14 cellular contexts compared by ENCODE assay signal in genomic region chr22:35561796-35562526, GRCh38. TPM values are rescaled to one million over a fixed set of nuclear protein-coding genes. Genes with fewer than 3 reads are reported as not detected.
DNase-seq lines count a peak whose midpoint lies in the region; ATAC-seq and TF ChIP-seq lines count a peak whose summit lies in the region.
"Had no signal": no experiment of that assay in that cellular context is flagged by ENCODE, and none has a peak within 500 bp of the region (broad histone marks: within the 10 kb centered on the region; RNA-seq: fewer than 3 reads in every experiment).

No MANE protein-coding gene starts in this region.

- no peaks in the 10 kb centered on the region for H3K27me3 ChIP-seq in Panc1 (ENCODE audit: control insufficient read depth, insufficient read depth, low read length)
- H3K27me3 ChIP-seq in body of pancreas, result no peaks in the 10 kb centered on the region

- H3K4me1 ChIP-seq in Panc1 (ENCODE audit: control insufficient read depth, insufficient read depth, low read length) (peaks cover 23% of the 10 kb centered on the region), body of pancreas (no peaks in the 10 kb centered on the region)

- intact Hi-C loops in Panc1 (cut with micrococcal nuclease; ENCODE audit: unreplicated experiment) (no loop called here), lower leg skin (cut with DNase I; ENCODE audit: low total_unique reads) (no loop called here), body of pancreas (cut with DNase I) (no loop called here)

- peaks cover 23% of the 10 kb centered on the region for H3K27me3 Mint-ChIP-seq in activated naive CD8-positive, alpha-beta T cell treated with anti-CD3 and anti-CD28 coated beads, Interleukin-2, amount 50 U/mL, for 24 hours
- peaks cover 19% of the 10 kb centered on the region for H3K27me3 Mint-ChIP-seq in activated naive CD8-positive, alpha-beta T cell treated with anti-CD3 and anti-CD28 coated beads for 36 hours
- peaks cover 23 to 37% of the 10 kb centered on the region in 2 donors for H3K27me3 Mint-ChIP-seq in T-cell

- H3K4me3 ChIP-seq in Panc1 (ENCODE audit: low read depth in 2 of 2, low read length in 2 of 2), result no peak overlapping the region
- no peak overlapping the region for H3K4me3 ChIP-seq in fibroblast of pulmonary artery (replicated peaks; ENCODE audit: low read depth, low read length)
- no peak overlapping the region for H3K4me3 ChIP-seq in lower leg skin (ENCODE audit: low read depth, poor library complexity, severe bottlenecking)
- H3K4me3 ChIP-seq in body of pancreas, result no peak overlapping the region

- DNase-seq in activated naive CD8-positive, alpha-beta T cell treated with anti-CD3 and anti-CD28 coated beads, Interleukin-2, amount 50 U/mL, for 24 hours, result peak; percentile 22
- no peak for DNase-seq in activated naive CD8-positive, alpha-beta T cell treated with anti-CD3 and anti-CD28 coated beads for 36 hours
- DNase-seq in Panc1 (ENCODE audit: low read depth, low spot score) (no peak), fibroblast of pulmonary artery (ENCODE audit: low read depth) (peak; percentile 57), lower leg skin (ENCODE audit: low spot score in 2 of 2) (no peak), T-cell (no peak), body of pancreas (no peak)
- DNase-seq: activated T-cell treated with anti-CD3 and anti-CD28 coated beads, Interleukin-2, amount 50 U/mL, for 48 hours; NCI-H2081 treated with DMSO at 0.1 percent for 48 hours; stimulated activated CD4-positive, alpha-beta T cell treated with anti-CD3 and anti-CD28 coated beads, Interleukin-4, amount 100 ng/mL, for 24 hours; T-helper 1 cell had no signal

- TF ChIP-seq POLR2A in lower leg skin (IDR thresholded peaks at IDR 0.05) (no peak), body of pancreas (IDR thresholded peaks at IDR 0.05) (no peak)

- H3K27ac ChIP-seq in Panc1 (ENCODE audit: low read length) (peak overlapping the region; percentile 14; the same call in 1 of the 2 replicates), body of pancreas (no peak overlapping the region)

- peak; percentile 75 for ATAC-seq in activated naive CD8-positive, alpha-beta T cell treated with anti-CD3 and anti-CD28 coated beads, Interleukin-2, amount 50 U/mL, for 24 hours
- ATAC-seq in Panc1 (peak; percentile 91), T-cell (replicated peaks in 1 of 4) (no peak), body of pancreas (no peak), GM18519 (IDR thresholded peaks at IDR 0.05; ENCODE audit: low FRiP score, unreplicated experiment) (no peak)

- H3K9me3 ChIP-seq in Panc1 (ENCODE audit: control insufficient read depth, insufficient read depth, low read depth, low read length), result no peaks in the 10 kb centered on the region; the same call in 1 of the 2 replicates
- no peaks in the 10 kb centered on the region for H3K9me3 ChIP-seq in body of pancreas

- CTCF ChIA-PET in Panc1 (lab: Charles Lee), result no interaction called here
- CTCF ChIA-PET in T-cell (lab: Charles Lee), result no interaction called here

- POLR2A ChIA-PET in Panc1 (lab: Charles Lee), result no interaction called here
- POLR2A ChIA-PET in T-cell (lab: Charles Lee), result no interaction called here

- TF ChIP-seq CTCF in Panc1 (IDR thresholded peaks at IDR 0.05) (no peak), fibroblast of pulmonary artery (IDR thresholded peaks at IDR 0.05; ENCODE audit: low read length, missing control alignments) (no peak), lower leg skin (IDR thresholded peaks at IDR 0.05) (no peak), body of pancreas (IDR thresholded peaks at IDR 0.05) (no peak)

- no TSS peak for BruUV-seq in Panc1 (replicated peaks; lab: Mats Ljungman, UMichigan)

- WGBS in lower leg skin, 2 donors, result 89 to 94% methylated on average over 20 of the region's 20 CpGs
- 81 to 83% methylated on average over 19 to 20 of the region's 20 CpGs for WGBS in body of pancreas, 2 donors

- no peaks in the 10 kb centered on the region for H3K36me3 Mint-ChIP-seq in activated naive CD8-positive, alpha-beta T cell treated with anti-CD3 and anti-CD28 coated beads, Interleukin-2, amount 50 U/mL, for 24 hours (ENCODE audit: low read depth)
- H3K36me3 Mint-ChIP-seq in activated naive CD8-positive, alpha-beta T cell treated with anti-CD3 and anti-CD28 coated beads for 36 hours, result no peaks in the 10 kb centered on the region
- no peaks in the 10 kb centered on the region for H3K36me3 Mint-ChIP-seq in T-cell

- H3K27ac Mint-ChIP-seq in activated naive CD8-positive, alpha-beta T cell treated with anti-CD3 and anti-CD28 coated beads, Interleukin-2, amount 50 U/mL, for 24 hours, result peak overlapping the region; percentile 28
- H3K27ac Mint-ChIP-seq in activated naive CD8-positive, alpha-beta T cell treated with anti-CD3 and anti-CD28 coated beads for 36 hours, result no peak overlapping the region
- no peak overlapping the region for H3K27ac Mint-ChIP-seq in T-cell

- no peaks in the 10 kb centered on the region for H3K9me3 Mint-ChIP-seq in activated naive CD8-positive, alpha-beta T cell treated with anti-CD3 and anti-CD28 coated beads, Interleukin-2, amount 50 U/mL, for 24 hours
- H3K9me3 Mint-ChIP-seq in activated naive CD8-positive, alpha-beta T cell treated with anti-CD3 and anti-CD28 coated beads for 36 hours, result no peaks in the 10 kb centered on the region
- no peaks in the 10 kb centered on the region for H3K9me3 Mint-ChIP-seq in T-cell
- H3K9me3 Mint-ChIP-seq: neural crest cell had no signal

- peaks cover 9% of the 10 kb centered on the region for H3K4me1 Mint-ChIP-seq in activated naive CD8-positive, alpha-beta T cell treated with anti-CD3 and anti-CD28 coated beads, Interleukin-2, amount 50 U/mL, for 24 hours
- peaks cover 4% of the 10 kb centered on the region for H3K4me1 Mint-ChIP-seq in activated naive CD8-positive, alpha-beta T cell treated with anti-CD3 and anti-CD28 coated beads for 36 hours
- H3K4me1 Mint-ChIP-seq in T-cell, result peaks cover 0 to 3% (median 0%) of the 10 kb centered on the region in 3 donors

- H3K36me3 ChIP-seq in Panc1 (ENCODE audit: control insufficient read depth, insufficient read depth, low read length), result no peaks in the 10 kb centered on the region
- no peaks in the 10 kb centered on the region for H3K36me3 ChIP-seq in body of pancreas (replicated peaks in 1 of 2; ENCODE audit: insufficient read depth in 1 of 2, low read depth in 2 of 2)

- H3K4me3 Mint-ChIP-seq in activated naive CD8-positive, alpha-beta T cell treated with anti-CD3 and anti-CD28 coated beads, Interleukin-2, amount 50 U/mL, for 24 hours, result no peak overlapping the region
- no peak overlapping the region for H3K4me3 Mint-ChIP-seq in activated naive CD8-positive, alpha-beta T cell treated with anti-CD3 and anti-CD28 coated beads for 36 hours
- H3K4me3 Mint-ChIP-seq in T-cell, result no peak overlapping the region
- H3K4me3 Mint-ChIP-seq: neural crest cell had no signal

- in situ Hi-C loops in Panc1 (cut with HindIII; ENCODE audit: low pct_unique_long_range_greater_than_20kb, low sequenced_read_pairs), result no loop called here

RNA-seq across cellular contexts. Expression of gene RASD2, which starts 21.3 kb away (rescaled TPM):
- total RNA-seq in activated naive CD8-positive, alpha-beta T cell treated with anti-CD3 and anti-CD28 coated beads for 36 hours, result under 1 TPM; 0.06 to 0.16 TPM
- total RNA-seq in Panc1 (2021; ENCODE audit: unreplicated experiment) (26.7 TPM), lower leg skin (1 to 10 TPM in 2 of 4 donors, under 1 TPM in 2; 0.27 to 3.2 (median 1.4) TPM), T-cell (1 to 10 TPM in 2 of 5 donors, under 1 TPM in 1, not detected in 2; 0.19 to 1.7 (median 1.0) TPM), body of pancreas (1 to 10 TPM in 1 of 2 donors, under 1 TPM in 1; 0.26 to 3.6 TPM)
- polyA plus RNA-seq in Panc1 (2012; ENCODE audit: insufficient read length), result 60.7 TPM
- total RNA-seq: dermis microvascular lymphatic vessel endothelial cell, neural crest cell had no signal

RNA-seq across cellular contexts. Expression of gene MB, which starts 55.2 kb away (rescaled TPM):
- not detected for total RNA-seq in activated naive CD8-positive, alpha-beta T cell treated with anti-CD3 and anti-CD28 coated beads for 36 hours
- 17.3 TPM for total RNA-seq in Panc1 (2021; ENCODE audit: unreplicated experiment)
- polyA plus RNA-seq in Panc1 (2012; ENCODE audit: insufficient read length), result 29.4 TPM
- total RNA-seq in lower leg skin, result 10 to 100 TPM in 2 of 4 donors, 1 to 10 TPM in 2; 2.2 to 23.4 (median 9.6) TPM
- not detected for total RNA-seq in T-cell
- 1 to 10 TPM in 1 of 2 donors, not detected in 1; 1.3 TPM for total RNA-seq in body of pancreas
- total RNA-seq: dermis microvascular lymphatic vessel endothelial cell, neural crest cell had no signal

Comparison
In these comparisons a context has a peak if more than half of its experiments do, and no peak if none do; other contexts are left out.
1. DNase-seq: peak in activated naive CD8-positive, alpha-beta T cell treated with anti-CD3 and anti-CD28 coated beads, Interleukin-2, amount 50 U/mL, for 24 hours (single experiment) and fibroblast of pulmonary artery (single experiment); none in activated naive CD8-positive, alpha-beta T cell treated with anti-CD3 and anti-CD28 coated beads for 36 hours (single experiment), Panc1 (single experiment), lower leg skin (0 of 2), T-cell (0 of 34) and body of pancreas (0 of 4).
2. ATAC-seq: peak in activated naive CD8-positive, alpha-beta T cell treated with anti-CD3 and anti-CD28 coated beads, Interleukin-2, amount 50 U/mL, for 24 hours (single experiment) and Panc1 (single experiment); none in T-cell (0 of 4), body of pancreas (single experiment) and GM18519 (single experiment).